Comparison of ENCODE assay signal across 10 cellular contexts in the genomic region with DNA sequence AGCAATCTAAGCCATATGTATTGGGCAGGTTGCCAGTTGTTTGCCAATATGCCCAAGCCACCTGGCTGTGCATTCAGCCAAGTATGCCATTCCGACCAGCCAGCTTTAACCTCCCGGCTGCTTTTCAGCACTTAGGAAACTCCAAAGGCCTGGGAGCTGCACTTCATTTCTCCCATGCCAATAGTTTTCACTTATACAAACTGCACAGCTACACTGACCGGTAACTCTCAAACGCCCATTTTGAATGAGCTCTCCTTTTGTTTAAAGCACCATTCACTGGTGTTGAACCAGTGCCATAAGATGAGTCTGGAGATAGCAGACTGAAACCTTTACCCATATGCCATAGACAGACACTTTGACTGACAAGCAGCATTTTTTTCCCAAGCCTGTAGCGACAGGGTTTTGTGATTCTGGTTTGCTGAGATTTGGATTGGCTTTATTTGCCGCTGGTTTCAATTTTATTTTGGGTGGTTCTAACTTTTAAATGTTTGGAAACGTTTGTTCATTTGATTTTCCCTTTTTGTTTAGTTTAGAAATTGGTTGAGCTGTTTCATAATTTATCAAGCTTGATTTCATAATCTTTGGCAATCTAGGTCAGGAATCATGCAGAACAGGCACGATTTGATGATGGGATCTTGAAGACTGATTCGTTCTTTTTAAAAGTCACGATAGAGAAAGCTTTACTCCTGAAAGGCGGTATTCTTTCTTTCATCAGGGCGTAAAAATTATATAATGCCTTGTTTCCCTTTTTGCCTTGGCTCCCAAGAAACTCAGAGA.
DNase-seq lines count a peak whose midpoint lies in the region; ATAC-seq and TF ChIP-seq lines count a peak whose summit lies in the region.
"Had no signal": no experiment of that assay in that cellular context is flagged by ENCODE, and none has a peak within 500 bp of the region (broad histone marks: within the 10 kb centered on the region; RNA-seq: fewer than 3 reads in every experiment).

No MANE protein-coding gene starts in this region.

- H3K27me3 ChIP-seq in esophagus (ENCODE audit: control insufficient read depth in 1 of 2, insufficient read depth in 2 of 2, low read length in 2 of 2): no peaks in the 10 kb centered on the region

- intact Hi-C loops in sciatic nerve (cut with DNase I) (no loop called here), CD14-positive monocyte (cut with micrococcal nuclease) (no loop called here)

- WGBS in esophagus, 2 donors: 35 to 51% methylated on average over 12 of the region's 12 CpGs

- H3K4me1 Mint-ChIP-seq in CD14-positive monocyte: peaks cover 9% of the 10 kb centered on the region

- TF ChIP-seq CTCF in CD14-positive monocyte (IDR thresholded peaks at IDR 0.05): no peak

- ATAC-seq in sciatic nerve: peak; percentile 76
- no peak for ATAC-seq in HG03565 (IDR thresholded peaks at IDR 0.05; ENCODE audit: unreplicated experiment)

- DNase-seq in G401 (ENCODE audit: low spot score): peak; percentile 95
- DNase-seq in NCI-H345 treated with DMSO at 0.1 percent for 48 hours (lab: John Stamatoyannopoulos, UW; ENCODE audit: unreplicated experiment): peak; percentile 80
- no peak for DNase-seq in sciatic nerve (ENCODE audit: low spot score)
- DNase-seq in T-helper 1 cell: no peak
- DNase-seq in T-helper 9 cell: no peak
- no peak for DNase-seq in CD14-positive monocyte (ENCODE audit: low spot score)
- DNase-seq: activated naive CD4-positive, alpha-beta T cell treated with anti-CD3 and anti-CD28 coated beads, Interleukin-2, amount 50 U/mL, for 16 hours; MG63 had no signal

- no peaks in the 10 kb centered on the region for H3K36me3 Mint-ChIP-seq in CD14-positive monocyte

- peak overlapping the region; percentile 76 for H3K27ac ChIP-seq in esophagus (ENCODE audit: low read depth in 2 of 2, low read length in 1 of 2)

- no peak overlapping the region for H3K27ac Mint-ChIP-seq in CD14-positive monocyte

- H3K4me3 Mint-ChIP-seq in CD14-positive monocyte: no peak overlapping the region

- no peaks in the 10 kb centered on the region for H3K9me3 Mint-ChIP-seq in CD14-positive monocyte

- H3K4me3 ChIP-seq in esophagus (ENCODE audit: low read depth in 1 of 2, low read length in 2 of 2): peak overlapping the region in 1 of 2 donors; percentile 39
- H3K4me3 ChIP-seq: MG63 had no signal

- in situ Hi-C loops in G401 (cut with HindIII; ENCODE audit: low sequenced_read_pairs): no loop called here

- no peaks in the 10 kb centered on the region for H3K36me3 ChIP-seq in esophagus (ENCODE audit: control insufficient read depth in 2 of 2, insufficient read depth in 2 of 2, low read length in 1 of 2)
- H3K36me3 ChIP-seq: MG63 had no signal

- H3K4me1 ChIP-seq in esophagus (ENCODE audit: control insufficient read depth in 2 of 2, insufficient read depth in 2 of 2, low read length in 1 of 2): no peaks in the 10 kb centered on the region

- peaks cover 0 to 2% (median 0%) of the 10 kb centered on the region in 3 donors for H3K27me3 Mint-ChIP-seq in CD14-positive monocyte (ENCODE audit: low read depth in 3 of 3)

- H3K9me3 ChIP-seq in esophagus (ENCODE audit: control insufficient read depth in 2 of 2, insufficient read depth in 1 of 2, low read depth in 1 of 2, low read length in 1 of 2): no peaks in the 10 kb centered on the region
- H3K9me3 ChIP-seq: MG63 had no signal

Comparison
In these comparisons a context has a peak if more than half of its experiments do, and no peak if none do; other contexts are left out.
1. DNase-seq: peak in G401 (single experiment) and NCI-H345 treated with DMSO at 0.1 percent for 48 hours (single experiment); none in sciatic nerve (single experiment), T-helper 1 cell (0 of 5), T-helper 9 cell (single experiment) and CD14-positive monocyte (single experiment).